8 cellular contexts compared by ENCODE assay signal in the genomic region with DNA sequence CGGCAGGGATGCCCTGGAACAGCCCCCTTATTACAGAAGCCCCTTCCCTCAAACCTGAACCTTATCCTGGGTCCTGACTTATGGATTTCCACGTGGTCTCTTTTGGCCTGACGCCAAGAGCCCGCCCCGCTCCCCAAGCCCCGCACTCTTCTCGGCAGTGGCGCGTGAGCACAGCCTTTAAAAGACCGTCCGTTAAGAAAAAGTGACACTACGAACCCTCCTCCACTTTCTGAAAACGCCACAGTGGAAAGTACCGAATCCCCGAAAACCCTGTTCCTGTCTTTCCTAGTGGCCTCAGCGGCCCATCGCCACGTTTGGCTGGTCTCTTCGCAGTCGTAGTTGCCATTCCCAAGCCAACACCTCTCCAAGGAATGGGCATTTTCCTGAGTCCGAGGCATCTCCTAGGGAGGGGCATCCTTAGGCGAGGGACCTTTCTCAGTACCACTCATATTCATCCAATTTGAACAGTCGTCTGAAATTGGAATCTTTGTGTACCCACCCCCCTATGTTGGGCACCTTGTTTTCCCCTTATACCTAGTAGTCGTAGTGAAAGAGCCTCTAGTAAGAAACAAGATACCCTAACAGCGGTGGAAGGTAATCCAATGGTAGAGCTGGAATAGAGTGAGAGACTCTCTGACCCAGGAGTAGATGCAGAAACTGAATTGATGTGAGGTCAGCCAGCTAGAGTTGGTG. TPM values are rescaled to one million over a fixed set of nuclear protein-coding genes. Genes with fewer than 3 reads are reported as not detected.
DNase-seq lines count a peak whose midpoint lies in the region; ATAC-seq, FAIRE-seq and TF ChIP-seq lines count a peak whose summit lies in the region.

No MANE protein-coding gene starts in this region.

- H3K36me3 ChIP-seq in A673 (ENCODE audit: insufficient read depth, low read length, poor library complexity, severe bottlenecking) (no peaks in the 10 kb centered on the region), HCT116 (ENCODE audit: control insufficient read depth in 1 of 2, insufficient read depth in 2 of 2, low read length in 2 of 2) (0 out of 4 replicates have a peak, but pooled peaks cover 0 to under 1% of the 10 kb centered on the region in 2 experiments), mucosa of stomach (ENCODE audit: control insufficient read depth, insufficient read depth, low read length) (no peaks in the 10 kb centered on the region)

- TF ChIP-seq CTCF in A673 (conservative IDR thresholded peaks at IDR 0.05; ENCODE audit: low read depth, low read length) = no peak
- no peak for TF ChIP-seq CTCF in HCT116 (IDR thresholded peaks at IDR 0.05 in 2 of 3, conservative IDR thresholded peaks at IDR 0.05 in 1 of 3; ENCODE audit: borderline replicate concordance in 1 of 3, insufficient read depth in 1 of 3, low read depth in 2 of 3, low read length in 2 of 3)
- TF ChIP-seq CTCF in astrocyte of the cerebellum (IDR thresholded peaks at IDR 0.05; ENCODE audit: low read depth, low read length, missing control alignments) = no peak
- no peak for TF ChIP-seq CTCF in D721Med (IDR thresholded peaks at IDR 0.05; ENCODE audit: insufficient read depth, missing control alignments)

- H3K9me3 ChIP-seq in A673 (ENCODE audit: low read depth, low read length, poor library complexity, severe bottlenecking) = no peaks in the 10 kb centered on the region
- no peaks in the 10 kb centered on the region for H3K9me3 ChIP-seq in HCT116 (ENCODE audit: control insufficient read depth in 1 of 2, insufficient read depth in 1 of 2, low read depth in 1 of 2, low read length in 2 of 2)
- H3K9me3 ChIP-seq in mucosa of stomach (ENCODE audit: control insufficient read depth, low read length) = no peaks in the 10 kb centered on the region

- H3K4me2 ChIP-seq in HCT116 (ENCODE audit: low read length) = peak overlapping the region; percentile 92

- RAD21 ChIA-PET in HCT116 (lab: Charles Lee; ENCODE audit: low non-redundant PET in 1 of 2, low total read pairs in 2 of 2, uncharacterized antibody in 2 of 2, unreplicated experiment in 2 of 2) = no interaction called here

- no peak overlapping the region for H3K27ac ChIP-seq in A673 (ENCODE audit: low read depth, low read length, poor library complexity, severe bottlenecking)
- H3K27ac ChIP-seq in HCT116 (ENCODE audit: low read depth, low read length) = peak overlapping the region; percentile 92

- no peaks in the 10 kb centered on the region for H4K20me1 ChIP-seq in HCT116 (ENCODE audit: insufficient read depth)

- peak overlapping the region; percentile 85 for H3K9ac ChIP-seq in HCT116 (ENCODE audit: low read length)
- no peak overlapping the region for H3K9ac ChIP-seq in mucosa of stomach (ENCODE audit: low read length)

- no peak for TF ChIP-seq POLR2A in HCT116 (IDR thresholded peaks at IDR 0.05; ENCODE audit: borderline replicate concordance, extremely low read depth, insufficient read depth, insufficient read length)

- H3K4me3 ChIP-seq in A673 (ENCODE audit: low read depth, low read length, poor library complexity, severe bottlenecking) = peak overlapping the region; percentile 64
- H3K4me3 ChIP-seq in HCT116 (replicated peaks in 1 of 2; ENCODE audit: low read depth in 1 of 2, low read length in 2 of 2) = peak overlapping the region; percentile 62 to 75
- H3K4me3 ChIP-seq in astrocyte of the cerebellum (ENCODE audit: low read depth, low read length) = peak overlapping the region; percentile 34
- H3K4me3 ChIP-seq in mucosa of stomach (ENCODE audit: low read length) = peak overlapping the region; percentile 4

- TF ChIP-seq RAD21 in HCT116 (IDR thresholded peaks at IDR 0.05; ENCODE audit: low read depth) = no peak

- peaks cover 3% of the 10 kb centered on the region; the same call in 1 of the 2 replicates for H3K79me2 ChIP-seq in HCT116 (ENCODE audit: insufficient read depth, low read length)

- FAIRE-seq in D721Med (lab: Jason Lieb, UNC) = no peak

- CTCF ChIA-PET in A673 (lab: Charles Lee) = no interaction called here
- CTCF ChIA-PET in HCT116 (lab: Charles Lee) = no interaction called here

- no peak for DNase-seq in A673 (ENCODE audit: low spot score)
- DNase-seq in HCT116 (ENCODE audit: low read depth, low spot score) = no peak
- DNase-seq in astrocyte of the cerebellum (ENCODE audit: low read depth) = no peak
- no peak for DNase-seq in D721Med (ENCODE audit: insufficient read length, low spot score)
- no peak for DNase-seq in KG1 (lab: John Stamatoyannopoulos, UW)
- DNase-seq in midbrain (lab: John Stamatoyannopoulos, UW) = no peak

- no peaks in the 10 kb centered on the region for H3K9me2 ChIP-seq in HCT116 (ENCODE audit: insufficient read depth)

- BruUV-seq in A673 (replicated peaks; lab: Mats Ljungman, UMichigan) (no TSS peak), HCT116 (replicated peaks; lab: Mats Ljungman, UMichigan) (TSS peak; percentile 57)

- peaks cover 8% of the 10 kb centered on the region for H3K4me1 ChIP-seq in A673 (ENCODE audit: insufficient read depth, low read length, poor library complexity, severe bottlenecking)
- H3K4me1 ChIP-seq in HCT116 (ENCODE audit: control insufficient read depth in 1 of 2, insufficient read depth in 2 of 2, low read length in 2 of 2) = peaks cover 10 to 26% of the 10 kb centered on the region in 2 experiments
- peaks cover 44% of the 10 kb centered on the region for H3K4me1 ChIP-seq in mucosa of stomach (ENCODE audit: control insufficient read depth, insufficient read depth, low read length)

- no peak for ATAC-seq in HCT116
- no peak for ATAC-seq in HG02642 (IDR thresholded peaks at IDR 0.05; ENCODE audit: poor library complexity, unreplicated experiment)

- H2AFZ ChIP-seq in HCT116 (ENCODE audit: low read depth, low read length, poor library complexity, severe bottlenecking) = peak overlapping the region; percentile 84

- H3K27me3 ChIP-seq in A673 (replicated peaks; ENCODE audit: insufficient read depth, low read depth, low read length, poor library complexity) (peaks cover 22% of the 10 kb centered on the region), HCT116 (ENCODE audit: insufficient read depth, low read length) (no peaks in the 10 kb centered on the region), mucosa of stomach (ENCODE audit: control insufficient read depth, insufficient read depth, low read length) (peaks cover 100% of the 10 kb centered on the region)

- POLR2A ChIA-PET in A673 (lab: Charles Lee; ENCODE audit: low non-redundant PET) (no interaction called here), HCT116 (lab: Charles Lee) (no interaction called here)

- in situ Hi-C loops in astrocyte of the cerebellum (cut with HindIII; ENCODE audit: low sequenced_read_pairs) = no loop called here

- intact Hi-C loops in A673 (cut with micrococcal nuclease; ENCODE audit: unreplicated experiment) (loop anchor here (2.0 to 5.0 kb wide), 2 partner anchors 55 to 464 kb away; partner anchors contain the start of gene CDC20B), HCT116 (cut with micrococcal nuclease) (loop anchor here (2.0 to 5.0 kb wide), 5 partner anchors 41 to 694 kb away; partner anchors contain the start of genes CDC20B, DHX29 and MTREX)

TF ChIP-seq in HCT116, 20 proteins besides CTCF, POLR2A, EP300 and RAD21:
- TF ChIP-seq SIN3A (IDR thresholded peaks at IDR 0.05; ENCODE audit: low read depth) = no peak
- no peak for TF ChIP-seq ELF1 (IDR thresholded peaks at IDR 0.05; ENCODE audit: borderline replicate concordance, low read depth)
- TF ChIP-seq, protein P1, sequence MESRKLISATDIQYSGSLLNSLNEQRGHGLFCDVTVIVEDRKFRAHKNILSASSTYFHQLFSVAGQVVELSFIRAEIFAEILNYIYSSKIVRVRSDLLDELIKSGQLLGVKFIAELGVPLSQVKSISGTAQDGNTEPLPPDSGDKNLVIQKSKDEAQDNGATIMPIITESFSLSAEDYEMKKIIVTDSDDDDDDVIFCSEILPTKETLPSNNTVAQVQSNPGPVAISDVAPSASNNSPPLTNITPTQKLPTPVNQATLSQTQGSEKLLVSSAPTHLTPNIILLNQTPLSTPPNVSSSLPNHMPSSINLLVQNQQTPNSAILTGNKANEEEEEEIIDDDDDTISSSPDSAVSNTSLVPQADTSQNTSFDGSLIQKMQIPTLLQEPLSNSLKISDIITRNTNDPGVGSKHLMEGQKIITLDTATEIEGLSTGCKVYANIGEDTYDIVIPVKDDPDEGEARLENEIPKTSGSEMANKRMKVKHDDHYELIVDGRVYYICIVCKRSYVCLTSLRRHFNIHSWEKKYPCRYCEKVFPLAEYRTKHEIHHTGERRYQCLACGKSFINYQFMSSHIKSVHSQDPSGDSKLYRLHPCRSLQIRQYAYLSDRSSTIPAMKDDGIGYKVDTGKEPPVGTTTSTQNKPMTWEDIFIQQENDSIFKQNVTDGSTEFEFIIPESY (IDR thresholded peaks at IDR 0.05; ENCODE audit: extremely low read depth, insufficient replicate concordance, low read length) = no peak
- no peak for TF ChIP-seq EZH2 (IDR thresholded peaks at IDR 0.05)
- TF ChIP-seq CBX3 (IDR thresholded peaks at IDR 0.05; ENCODE audit: low read depth) = no peak
- no peak for TF ChIP-seq ZNF274 (IDR thresholded peaks at IDR 0.05; ENCODE audit: low read depth, low read length)
- TF ChIP-seq SP1 (IDR thresholded peaks at IDR 0.05; ENCODE audit: low read depth) = no peak
- TF ChIP-seq TCF7L2 (IDR thresholded peaks at IDR 0.05; ENCODE audit: borderline replicate concordance, extremely low read depth, insufficient read depth, insufficient read length) = no peak
- no peak for TF ChIP-seq EGR1 (IDR thresholded peaks at IDR 0.05; ENCODE audit: low read depth)
- TF ChIP-seq, protein P2, sequence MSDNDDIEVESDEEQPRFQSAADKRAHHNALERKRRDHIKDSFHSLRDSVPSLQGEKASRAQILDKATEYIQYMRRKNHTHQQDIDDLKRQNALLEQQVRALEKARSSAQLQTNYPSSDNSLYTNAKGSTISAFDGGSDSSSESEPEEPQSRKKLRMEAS (IDR thresholded peaks at IDR 0.05) = no peak
TF ChIP-seq in HCT116: peak in this region for 0.

RNA-seq across cellular contexts. Expression of gene MCIDAS, which starts 0.8 kb away (rescaled TPM):
- total RNA-seq in A673 (2021) = 0.47 and 1.2 TPM in 2 replicates
- total RNA-seq in HCT116 (2021; ENCODE audit: unreplicated experiment) = 6.4 TPM
- 3.1 and 3.4 TPM in 2 replicates for polyA plus RNA-seq in HCT116 (2012)

RNA-seq across cellular contexts. Expression of gene CCNO, which starts 5.5 kb away (rescaled TPM):
- total RNA-seq in A673 (2021) (2.1 and 2.6 TPM in 2 replicates), HCT116 (2021; ENCODE audit: unreplicated experiment) (12.1 TPM)
- polyA plus RNA-seq in HCT116 (2012) = 9.0 and 9.6 TPM in 2 replicates

RNA-seq across cellular contexts. Expression of gene CDC20B, which starts 54.9 kb away (rescaled TPM):
- total RNA-seq in A673 (2021) (not detected in 2 replicates), HCT116 (2021; ENCODE audit: unreplicated experiment) (not detected)
- 0.01 TPM in 1 of 2 replicates, not detected in the other for polyA plus RNA-seq in HCT116 (2012)

Comparison
In these comparisons a context has a peak if more than half of its experiments do, and no peak if none do; other contexts are left out.
1. H3K4me3 ChIP-seq: peak in every context shown above with its lines; median percentile 68 in HCT116; 64 in A673; 34 in astrocyte of the cerebellum; 4 in mucosa of stomach.